ENCODE assay signal across 8 cellular contexts in the genomic region with DNA sequence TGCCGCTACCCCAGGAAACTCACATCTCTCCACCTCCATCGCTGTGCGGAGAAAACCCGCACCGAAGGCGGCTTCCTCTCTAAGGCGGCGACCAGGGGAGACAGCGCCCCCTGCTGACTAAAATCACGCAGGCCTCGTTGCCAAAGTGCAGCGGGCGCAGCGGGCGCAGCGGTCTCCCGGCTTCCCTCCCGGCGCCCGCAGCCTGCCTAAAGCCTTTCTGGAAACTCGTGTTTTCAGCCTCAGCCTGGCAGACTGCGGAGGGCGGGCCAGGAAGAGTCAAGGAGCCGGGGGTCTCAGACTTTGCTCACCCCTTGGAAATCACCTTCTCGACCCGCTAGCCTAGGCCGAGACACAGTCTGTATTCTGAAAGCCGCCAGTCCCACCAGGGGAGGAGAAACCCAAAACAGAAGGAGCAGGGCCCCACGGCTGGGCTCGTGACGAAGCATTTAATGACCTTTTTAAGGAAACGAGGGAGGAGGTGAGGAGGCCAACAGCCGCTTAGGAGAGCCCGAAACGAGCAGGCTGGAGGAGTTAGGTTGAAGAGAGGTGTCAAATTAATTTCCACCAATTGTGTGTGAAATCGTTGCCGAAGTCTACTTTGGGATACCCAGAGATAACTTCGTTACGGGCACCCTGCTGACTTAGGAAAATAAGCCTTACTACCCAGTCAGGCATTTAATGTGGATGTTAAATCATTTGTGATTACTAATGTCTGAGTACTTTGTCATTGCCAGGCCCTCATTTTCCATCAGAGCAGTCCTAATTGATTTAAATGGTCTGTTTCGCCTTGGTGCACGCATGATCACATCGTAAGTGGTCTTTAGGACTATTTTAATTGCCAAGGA. TPM values are rescaled to one million over a fixed set of nuclear protein-coding genes. Genes with fewer than 3 reads are reported as not detected.
A peak's percentile ranks its signal among the peaks of the same experiment; 100 is the strongest.
DNase-seq lines count a peak whose midpoint lies in the region; FAIRE-seq and TF ChIP-seq lines count a peak whose summit lies in the region.

No MANE protein-coding gene starts in this region.

- intact Hi-C loops in transverse colon (cut with DNase I; ENCODE audit: low total_unique reads), result no loop called here

- no peak overlapping the region for H3K9ac ChIP-seq in GM23248

- no peak for TF ChIP-seq POLR2A in transverse colon (IDR thresholded peaks at IDR 0.05)

- H4K20me1 ChIP-seq in GM23248 (ENCODE audit: insufficient read depth), result no peaks in the 10 kb centered on the region
- H4K20me1 ChIP-seq in osteoblast (ENCODE audit: insufficient read depth, low read length), result no peaks in the 10 kb centered on the region

- H3K9me3 ChIP-seq in GM23248 (ENCODE audit: low read depth) (no peaks in the 10 kb centered on the region), osteoblast (ENCODE audit: low read depth, low read length) (no peaks in the 10 kb centered on the region), transverse colon (no peaks in the 10 kb centered on the region)

- no peaks in the 10 kb centered on the region for H3K9me2 ChIP-seq in GM23248 (ENCODE audit: insufficient read depth)

- H3K4me1 ChIP-seq in GM23248 (ENCODE audit: insufficient read depth), result no peaks in the 10 kb centered on the region
- H3K4me1 ChIP-seq in osteoblast (ENCODE audit: insufficient read depth, low read length), result peaks cover 4% of the 10 kb centered on the region
- peaks cover 0 to 33% (median 15%) of the 10 kb centered on the region in 4 donors for H3K4me1 ChIP-seq in transverse colon

- H3K36me3 ChIP-seq in GM23248 (ENCODE audit: low read depth) (no peaks in the 10 kb centered on the region), osteoblast (ENCODE audit: insufficient read depth, low read length) (no peaks in the 10 kb centered on the region), transverse colon (no peaks in the 10 kb centered on the region)

- no peak for TF ChIP-seq EP300 in transverse colon (IDR thresholded peaks at IDR 0.05; ENCODE audit: low read depth)

- H3K79me2 ChIP-seq in GM23248 (ENCODE audit: insufficient read depth) (no peaks in the 10 kb centered on the region), osteoblast (ENCODE audit: insufficient read depth, low read length) (no peaks in the 10 kb centered on the region)

- DNase-seq in D721Med (ENCODE audit: insufficient read length, low spot score), result no peak
- peak; percentile 52 for DNase-seq in GM23248
- DNase-seq in NCI-H1105 treated with DMSO at 0.1 percent for 48 hours (lab: John Stamatoyannopoulos, UW), result peak; percentile 73
- peak; percentile 53 for DNase-seq in activated T-cell treated with anti-CD3 and anti-CD28 coated beads for 24 hours (ENCODE audit: low read depth)
- DNase-seq in fibroblast of pulmonary artery (ENCODE audit: low read depth), result peak; percentile 56
- peak; percentile 93 for DNase-seq in osteoblast (ENCODE audit: insufficient read length, low spot score, missing footprints)
- peak; percentile 71 for DNase-seq in transverse colon
- no peak for DNase-seq in NCI-H187 (lab: John Stamatoyannopoulos, UW)

- H3K4me2 ChIP-seq in GM23248 (ENCODE audit: unreplicated experiment) (no peak overlapping the region), osteoblast (ENCODE audit: insufficient read depth, low read length) (peak overlapping the region; percentile 70)

- no peaks in the 10 kb centered on the region for H3F3A ChIP-seq in GM23248 (ENCODE audit: insufficient read depth)

- in situ Hi-C loops in GM23248 (cut with MboI), result no loop called here
- in situ Hi-C loops in transverse colon (cut with MboI; ENCODE audit: low pct_ligation_motif_present in 1 of 4, low pct_unique_long_range_greater_than_20kb in 1 of 4, low sequenced_read_pairs in 3 of 4), result loop anchor here in 3 of 4 donors (25.0 kb wide), 2 partner anchors 550 to 575 kb away; a partner anchor contains a TSS

- 18 to 19% methylated on average over 42 of the region's 42 CpGs for WGBS in GM23248 (ENCODE audit: low coverage in 1 of 2, low lambda C conversion rate in 2 of 2, missing lambda C conversion rate in 2 of 2), 2 experiments
- 6 to 7% methylated on average over 3 to 42 of the region's 42 CpGs for WGBS in transverse colon (ENCODE audit: low coverage in 1 of 2), 2 donors

- H3K4me3 ChIP-seq in GM23248 (no peak overlapping the region), fibroblast of pulmonary artery (replicated peaks; ENCODE audit: low read depth, low read length) (peak overlapping the region; percentile 7), osteoblast (ENCODE audit: insufficient read depth, low read length) (peak overlapping the region; percentile 54), transverse colon (peak overlapping the region in 1 of 4 donors; percentile 18)

- H3K27ac ChIP-seq in GM23248 (no peak overlapping the region), osteoblast (ENCODE audit: low read depth, low read length) (no peak overlapping the region), transverse colon (no peak overlapping the region)

- FAIRE-seq in D721Med (lab: Jason Lieb, UNC), result no peak

- no peak overlapping the region for H2AFZ ChIP-seq in GM23248
- H2AFZ ChIP-seq in osteoblast (ENCODE audit: low read length), result peak overlapping the region; percentile 45

- TF ChIP-seq CTCF in D721Med (IDR thresholded peaks at IDR 0.05; ENCODE audit: insufficient read depth, missing control alignments), result peak; percentile 70
- peak; percentile 63 for TF ChIP-seq CTCF in fibroblast of pulmonary artery (IDR thresholded peaks at IDR 0.05; ENCODE audit: low read length, missing control alignments)
- peak; percentile 67 for TF ChIP-seq CTCF in osteoblast (IDR thresholded peaks at IDR 0.05; ENCODE audit: extremely low read depth, low read depth, low read length)
- TF ChIP-seq CTCF in transverse colon (IDR thresholded peaks at IDR 0.05), result peak; percentile 68 to 89 (median 80)

- peaks cover 87% of the 10 kb centered on the region for H3K27me3 ChIP-seq in GM23248 (replicated peaks; ENCODE audit: insufficient read depth)
- H3K27me3 ChIP-seq in osteoblast (ENCODE audit: insufficient read depth, low read length), result peaks cover 93% of the 10 kb centered on the region
- H3K27me3 ChIP-seq in transverse colon, result peaks cover 100% of the 10 kb centered on the region

RNA-seq across cellular contexts. Expression of a gene that starts 7.3 kb away (rescaled TPM):
- total RNA-seq in GM23248 (2014; rRNA removed; shearing (Covaris generic)), result not detected in 2 replicates
- not detected in 2 replicates for polyA plus RNA-seq in GM23248 (2016; fragmentation: Nextera tagmentation; extraction: Ambion mirVana)
- total RNA-seq in osteoblast, result not detected in 2 replicates
- not detected for total RNA-seq in transverse colon

Comparison
In these comparisons a context has a peak if more than half of its experiments do, and no peak if none do; other contexts are left out.
1. DNase-seq: peak in GM23248 (single experiment), NCI-H1105 treated with DMSO at 0.1 percent for 48 hours (single experiment), activated T-cell treated with anti-CD3 and anti-CD28 coated beads for 24 hours (single experiment), fibroblast of pulmonary artery (single experiment), osteoblast (single experiment) and transverse colon (single experiment); none in D721Med (single experiment) and NCI-H187 (0 of 2).
2. Peak in every context shown above with its lines, with median percentiles within 50 percentile points of each other: CTCF ChIP-seq.